Comparison of ENCODE assay signal across 8 cellular contexts in the genomic region with DNA sequence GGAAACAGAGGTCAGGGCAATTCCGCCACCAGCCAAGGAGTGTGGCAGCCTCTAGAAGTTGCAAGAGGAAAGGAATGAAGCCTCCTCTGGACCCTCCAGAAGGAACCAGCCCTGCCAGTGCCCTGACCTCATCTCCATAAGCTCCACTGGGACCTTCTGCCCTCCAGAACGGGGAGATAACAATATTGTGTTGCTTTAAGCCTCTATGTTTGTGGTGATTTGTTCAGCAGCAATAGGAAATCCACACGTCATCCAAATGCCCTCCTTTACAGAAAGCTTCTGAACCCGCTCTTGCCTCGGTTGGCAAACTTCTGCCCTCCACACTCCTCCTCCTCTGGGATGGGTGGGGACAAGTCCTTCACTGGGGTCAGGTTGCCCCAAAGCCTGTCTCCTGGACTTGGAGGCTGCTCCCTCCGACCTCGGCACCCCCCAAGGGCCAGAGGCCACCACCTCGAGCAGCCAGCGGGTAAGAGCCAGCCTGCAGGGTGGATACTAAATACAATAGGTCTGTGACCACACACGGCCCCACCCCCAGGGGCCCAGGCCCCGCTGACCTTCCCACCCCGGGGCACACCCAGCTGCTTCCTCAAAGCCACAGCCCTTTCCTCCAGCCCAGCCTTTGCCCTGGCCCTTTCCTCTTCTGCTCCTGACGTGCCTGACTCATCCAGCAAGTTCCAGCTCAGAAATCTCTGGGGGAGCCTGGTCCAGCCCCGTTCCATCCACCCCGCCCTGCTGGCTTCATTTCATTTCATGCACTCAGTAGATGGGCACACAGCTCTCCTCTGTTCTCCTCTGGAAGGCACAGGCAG. TPM values are rescaled to one million over a fixed set of nuclear protein-coding genes. Genes with fewer than 3 reads are reported as not detected.
A peak's percentile ranks its signal among the peaks of the same experiment; 100 is the strongest.
DNase-seq lines count a peak whose midpoint lies in the region; ATAC-seq, FAIRE-seq and TF ChIP-seq lines count a peak whose summit lies in the region.

No MANE protein-coding gene starts in this region.

- H3K9ac ChIP-seq in HepG2 (ENCODE audit: insufficient read depth, low read depth, low read length) = no peak overlapping the region

- peaks cover 36% of the 10 kb centered on the region for H3K4me1 Mint-ChIP-seq in chondrocyte (ENCODE audit: low read depth)

- TF ChIP-seq POLR2A in HepG2 (IDR thresholded peaks at IDR 0.05; ENCODE audit: insufficient read depth in 1 of 2, low read depth in 2 of 2, low read length in 2 of 2) = no peak

- 0 out of 2 replicates have a peak overlapping the region, but pooled peaks have one; percentile 11 for H3K4me3 ChIP-seq in MG63
- no peak overlapping the region for H3K4me3 ChIP-seq in HepG2 (replicated peaks in 1 of 3; ENCODE audit: insufficient read depth in 1 of 3, low read depth in 2 of 3, low read length in 3 of 3)

- CTCF ChIA-PET in HepG2 (lab: Yijun Ruan, JAX; ENCODE audit: low intra/inter-chr PET ratio, low total read pairs) = no interaction called here

- no peaks in the 10 kb centered on the region for H3K36me3 Mint-ChIP-seq in chondrocyte (ENCODE audit: low read depth)

- FAIRE-seq in HepG2 (lab: Jason Lieb, UNC) (no peak), D721Med (lab: Jason Lieb, UNC) (no peak)

- 9% methylated on average over 13 of the region's 15 CpGs for WGBS in HepG2 (ENCODE audit: low lambda C conversion rate)

- intact Hi-C loops in HepG2 (cut with micrococcal nuclease; ENCODE audit: unreplicated experiment) = no loop called here

- TF ChIP-seq CTCF in chondrocyte (IDR thresholded peaks at IDR 0.05) = no peak
- TF ChIP-seq CTCF in HepG2 (CRISPR knock-in tag; IDR thresholded peaks at IDR 0.05) = no peak
- no peak for TF ChIP-seq CTCF in D721Med (IDR thresholded peaks at IDR 0.05; ENCODE audit: insufficient read depth, missing control alignments)

- no peaks in the 10 kb centered on the region for H3K9me3 ChIP-seq in MG63
- H3K9me3 ChIP-seq in HepG2 (ENCODE audit: low read length) = no peaks in the 10 kb centered on the region

- in situ Hi-C loops in HepG2 (cut with HindIII; ENCODE audit: extremely low pct_ligation_motif_present, low pct_unique_long_range_greater_than_20kb) = no loop called here

- TF ChIP-seq EP300 in HepG2 (IDR thresholded peaks at IDR 0.05; ENCODE audit: low read depth in 2 of 2, low read length in 2 of 2) (no peak), HepG2 (CRISPR knock-in tag; IDR thresholded peaks at IDR 0.05; ENCODE audit: borderline replicate concordance) (no peak)

- H3K4me3 Mint-ChIP-seq in chondrocyte (ENCODE audit: unreplicated experiment) = no peak overlapping the region

- H3K4me2 ChIP-seq in HepG2 (ENCODE audit: low read depth, low read length) = no peak overlapping the region

- no peak for TF ChIP-seq RAD21 in HepG2 (CRISPR knock-in tag; IDR thresholded peaks at IDR 0.05)

- no peaks in the 10 kb centered on the region for H3K27me3 Mint-ChIP-seq in chondrocyte (ENCODE audit: low read depth)

- H3K9me3 Mint-ChIP-seq in chondrocyte (ENCODE audit: low read depth) = peaks cover 2% of the 10 kb centered on the region

- H3K27me3 ChIP-seq in MG63 (no peaks in the 10 kb centered on the region), HepG2 (ENCODE audit: control insufficient read depth in 1 of 2, insufficient read depth in 2 of 2, low read length in 2 of 2) (peaks cover 2 to 58% of the 10 kb centered on the region in 2 experiments; a peak in 4 of 5 replicates)

- no TSS peak for BruUV-seq in HepG2 (replicated peaks; lab: Mats Ljungman, UMichigan)

- H3K4me1 ChIP-seq in HepG2 (ENCODE audit: insufficient read depth, low read length) = peaks cover 17% of the 10 kb centered on the region

- POLR2A ChIA-PET in HepG2 (lab: Yijun Ruan, JAX) = no interaction called here

- no peak overlapping the region for H3K27ac ChIP-seq in HepG2 (ENCODE audit: extremely low read length, insufficient read depth, low read length)

- H3K36me3 ChIP-seq in MG63 = no peaks in the 10 kb centered on the region
- H3K36me3 ChIP-seq in HepG2 (replicated peaks in 1 of 2; ENCODE audit: control insufficient read depth in 1 of 2, insufficient read depth in 2 of 2, low read length in 2 of 2) = no peaks in the 10 kb centered on the region

- no peak overlapping the region for H2AFZ ChIP-seq in HepG2 (ENCODE audit: low read length)

- H3K27ac Mint-ChIP-seq in chondrocyte (ENCODE audit: unreplicated experiment) = peak overlapping the region; percentile 68

- no peaks in the 10 kb centered on the region for H4K20me1 ChIP-seq in HepG2 (ENCODE audit: insufficient read depth, low read length)

- DNase-seq in MG63 (peak; percentile 98), chondrocyte (ENCODE audit: low spot score) (no peak), HepG2 (ENCODE audit: low spot score) (peak; percentile 16), ureter (ENCODE audit: low spot score) (peak; percentile 86), C1 segment of cervical spinal cord (lab: John Stamatoyannopoulos, UW) (no peak), D341Med (ENCODE audit: low spot score) (no peak), D721Med (ENCODE audit: insufficient read length, low spot score) (no peak)

- peak; percentile 39; the same call in 2 of the 3 replicates for ATAC-seq in HepG2
- no peak for ATAC-seq in GM21737 (IDR thresholded peaks at IDR 0.05; ENCODE audit: unreplicated experiment)

- no peaks in the 10 kb centered on the region for H3K79me2 ChIP-seq in HepG2 (ENCODE audit: insufficient read depth, low read length)

TF ChIP-seq in HepG2, 621 proteins besides CTCF, POLR2A, EP300 and RAD21:
- TF ChIP-seq RXRA (CRISPR knock-in tag; IDR thresholded peaks at IDR 0.05) (peak; percentile 35; the same call in 1 of the 2 replicates), ZNF20 (CRISPR knock-in tag; IDR thresholded peaks at IDR 0.05) (no peak)

RNA-seq across cellular contexts. Expression of a gene that starts 58.7 kb away (rescaled TPM):
- total RNA-seq in MG63 (2014; rRNA removed; shearing (Covaris generic); ENCODE audit: low replicate concordance) = 17.0 and 32.9 TPM in 2 replicates
- total RNA-seq in chondrocyte (327 to 390 TPM (median 348 TPM) in 3 replicates), HepG2 (2016; rRNA removed; fragmentation: Illumina TruSeq; extraction: Trizol) (5.7 and 6.1 TPM in 2 replicates), ureter (200 TPM)
- 10.5 and 12.4 TPM in 2 replicates for total RNA-seq in HepG2 (2016; cell fraction: cytosol; rRNA removed; fragmentation: Illumina TruSeq; extraction: Trizol; ENCODE audit: low read depth)
- total RNA-seq in HepG2 (2016; cell fraction: insoluble cytoplasmic fraction; rRNA removed; fragmentation: Illumina TruSeq; extraction: Trizol) = 5.6 and 7.1 TPM in 2 replicates
- total RNA-seq in HepG2 (2016; cell fraction: membrane; rRNA removed; fragmentation: Illumina TruSeq; extraction: Trizol) = 15.2 and 16.6 TPM in 2 replicates
- total RNA-seq in HepG2 (2016; cell fraction: nucleus; rRNA removed; fragmentation: Illumina TruSeq; extraction: Trizol) = 12.4 and 13.1 TPM in 2 replicates
- 4.5 and 4.8 TPM in 2 replicates for polyA plus RNA-seq in HepG2 (2011; rRNA removed)
- polyA plus RNA-seq in HepG2 (2011; cell fraction: cytosol; rRNA removed) = 2.8 and 4.1 TPM in 2 replicates
- 30.4 and 39.4 TPM in 2 replicates for polyA plus RNA-seq in HepG2 (2011; cell fraction: nucleus; rRNA removed)
- polyA plus RNA-seq in HepG2 (2012) = 32.8 and 41.1 TPM in 2 replicates
- polyA plus RNA-seq in HepG2 (2016; cell fraction: cytosol; fragmentation: Illumina TruSeq; extraction: Trizol; ENCODE audit: low read depth) = 2.8 and 3.1 TPM in 2 replicates
- 17.3 and 24.8 TPM in 2 replicates for polyA plus RNA-seq in HepG2 (2016; cell fraction: insoluble cytoplasmic fraction; fragmentation: Illumina TruSeq; extraction: Trizol; ENCODE audit: low read depth)
- polyA plus RNA-seq in HepG2 (2016; cell fraction: membrane; fragmentation: Illumina TruSeq; extraction: Trizol; ENCODE audit: low read depth) = 7.1 and 8.9 TPM in 2 replicates
- 43.0 and 54.1 TPM in 2 replicates for polyA plus RNA-seq in HepG2 (2016; cell fraction: nucleus; fragmentation: Illumina TruSeq; extraction: Trizol; ENCODE audit: insufficient read depth, low read depth)
- polyA minus RNA-seq in HepG2 (2011; rRNA and poly(A)+ RNA removed; ENCODE audit: low replicate concordance) = 21.9 and 23.2 TPM in 2 replicates
- polyA minus RNA-seq in HepG2 (2011; cell fraction: cytosol; rRNA and poly(A)+ RNA removed) = 16.5 and 17.0 TPM in 2 replicates
- 20.9 and 22.6 TPM in 2 replicates for polyA minus RNA-seq in HepG2 (2011; cell fraction: nucleus; rRNA and poly(A)+ RNA removed)

Comparison
In these comparisons a context has a peak if more than half of its experiments do, and no peak if none do; other contexts are left out.
1. DNase-seq: peak in MG63 (single experiment), HepG2 (single experiment) and ureter (single experiment); none in chondrocyte (single experiment), C1 segment of cervical spinal cord (0 of 14), D341Med (single experiment) and D721Med (single experiment).